In genomic region chr12:31029466-31029865, GRCh38 we compare ENCODE assay signal across 15 cellular contexts.
"Had no signal": no experiment of that assay in that cellular context is flagged by ENCODE, and none has a peak within 500 bp of the region (broad histone marks: within the 10 kb centered on the region; RNA-seq: fewer than 3 reads in every experiment).

No MANE protein-coding gene starts in this region.

- H3K4me3 Mint-ChIP-seq: activated CD4-positive, alpha-beta memory T cell treated with anti-CD3 and anti-CD28 coated beads, Interleukin-2, amount 10 ng/mL, durations not matched to agents 7 days and 5 days; activated T-helper 1 cell treated with anti-CD3 and anti-CD28 coated beads, Interleukin-12 subunit alpha, Interleukin-12 subunit beta, Interleukin-2, Interleukin-4 antibody, amounts not matched to agents 30 ng/mL and 10 ng/mL and 1 ng/mL, durations not matched to agents 14 hours and 24 hours and 36 hours; central memory CD8-positive, alpha-beta T cell; natural killer cell treated with Interleukin-12 subunit alpha and Interleukin-12 subunit beta and Interleukin-15 and Interleukin-18, amount 100 ng/mL, for 72 hours had no signal

- DNase-seq: activated CD4-positive, alpha-beta memory T cell treated with anti-CD3 and anti-CD28 coated beads, Interleukin-2, amount 10 ng/mL, durations not matched to agents 7 days and 5 days; activated CD4-positive, alpha-beta T cell treated with anti-CD3 and anti-CD28 coated beads for 48 hours; brain microvascular endothelial cell; foreskin fibroblast; stimulated activated CD4-positive, alpha-beta T cell treated with anti-CD3 and anti-CD28 coated beads, Interleukin-4, amount 100 ng/mL, for 24 hours; stimulated activated naive CD8-positive, alpha-beta T cell treated with anti-CD3 and anti-CD28 coated beads, Interleukin-15, Interleukin-2, amounts not matched to agents 100 U/mL and 50 U/mL, for 24 hours; upper lobe of left lung had no signal

- H3K9me3 Mint-ChIP-seq: activated CD4-positive, alpha-beta memory T cell treated with anti-CD3 and anti-CD28 coated beads, Interleukin-2, amount 10 ng/mL, durations not matched to agents 7 days and 5 days; activated naive CD4-positive, alpha-beta T cell treated with anti-CD3 and anti-CD28 coated beads, Interleukin-2, amount 50 U/mL, for 72 hours; central memory CD8-positive, alpha-beta T cell; natural killer cell treated with Interleukin-12 subunit alpha and Interleukin-12 subunit beta and Interleukin-15 and Interleukin-18, amount 100 ng/mL, for 72 hours had no signal

- H3K27me3 ChIP-seq: adrenal gland, ascending aorta, brain microvascular endothelial cell, upper lobe of left lung had no signal

- H3K27ac Mint-ChIP-seq: activated CD4-positive, alpha-beta memory T cell treated with anti-CD3 and anti-CD28 coated beads, Interleukin-2, amount 10 ng/mL, durations not matched to agents 7 days and 5 days; activated naive CD4-positive, alpha-beta T cell treated with anti-CD3 and anti-CD28 coated beads, Interleukin-2, amount 50 U/mL, for 72 hours; activated T-helper 1 cell treated with anti-CD3 and anti-CD28 coated beads, Interleukin-12 subunit alpha, Interleukin-12 subunit beta, Interleukin-2, Interleukin-4 antibody, amounts not matched to agents 30 ng/mL and 10 ng/mL and 1 ng/mL, durations not matched to agents 14 hours and 24 hours and 36 hours; natural killer cell treated with Interleukin-12 subunit alpha and Interleukin-12 subunit beta and Interleukin-15 and Interleukin-18, amount 100 ng/mL, for 72 hours had no signal

- ATAC-seq: natural killer cell treated with Interleukin-12 subunit alpha and Interleukin-12 subunit beta and Interleukin-15 and Interleukin-18, amount 100 ng/mL, for 72 hours; stimulated activated naive CD8-positive, alpha-beta T cell treated with anti-CD3 and anti-CD28 coated beads, Interleukin-15, Interleukin-2, amounts not matched to agents 100 U/mL and 50 U/mL, for 24 hours had no signal

- H3K36me3 Mint-ChIP-seq: activated naive CD4-positive, alpha-beta T cell treated with anti-CD3 and anti-CD28 coated beads, Interleukin-2, amount 50 U/mL, for 72 hours; natural killer cell treated with Interleukin-12 subunit alpha and Interleukin-12 subunit beta and Interleukin-15 and Interleukin-18, amount 100 ng/mL, for 72 hours had no signal

- H3K27ac ChIP-seq: ascending aorta, brain microvascular endothelial cell, coronary artery, prostate gland, upper lobe of left lung had no signal

- H3K4me1 Mint-ChIP-seq: activated CD4-positive, alpha-beta memory T cell treated with anti-CD3 and anti-CD28 coated beads, Interleukin-2, amount 10 ng/mL, durations not matched to agents 7 days and 5 days; central memory CD8-positive, alpha-beta T cell had no signal

- H3K4me1 ChIP-seq: ascending aorta, prostate gland, upper lobe of left lung had no signal

- H3K36me3 ChIP-seq: adrenal gland, ascending aorta, brain microvascular endothelial cell, prostate gland, upper lobe of left lung had no signal

- H3K9me3 ChIP-seq: adrenal gland, ascending aorta, prostate gland, upper lobe of left lung had no signal

- H3K4me3 ChIP-seq: adrenal gland, ascending aorta, coronary artery, prostate gland, upper lobe of left lung had no signal
